8 cellular contexts compared by ENCODE assay signal in the genomic region with DNA sequence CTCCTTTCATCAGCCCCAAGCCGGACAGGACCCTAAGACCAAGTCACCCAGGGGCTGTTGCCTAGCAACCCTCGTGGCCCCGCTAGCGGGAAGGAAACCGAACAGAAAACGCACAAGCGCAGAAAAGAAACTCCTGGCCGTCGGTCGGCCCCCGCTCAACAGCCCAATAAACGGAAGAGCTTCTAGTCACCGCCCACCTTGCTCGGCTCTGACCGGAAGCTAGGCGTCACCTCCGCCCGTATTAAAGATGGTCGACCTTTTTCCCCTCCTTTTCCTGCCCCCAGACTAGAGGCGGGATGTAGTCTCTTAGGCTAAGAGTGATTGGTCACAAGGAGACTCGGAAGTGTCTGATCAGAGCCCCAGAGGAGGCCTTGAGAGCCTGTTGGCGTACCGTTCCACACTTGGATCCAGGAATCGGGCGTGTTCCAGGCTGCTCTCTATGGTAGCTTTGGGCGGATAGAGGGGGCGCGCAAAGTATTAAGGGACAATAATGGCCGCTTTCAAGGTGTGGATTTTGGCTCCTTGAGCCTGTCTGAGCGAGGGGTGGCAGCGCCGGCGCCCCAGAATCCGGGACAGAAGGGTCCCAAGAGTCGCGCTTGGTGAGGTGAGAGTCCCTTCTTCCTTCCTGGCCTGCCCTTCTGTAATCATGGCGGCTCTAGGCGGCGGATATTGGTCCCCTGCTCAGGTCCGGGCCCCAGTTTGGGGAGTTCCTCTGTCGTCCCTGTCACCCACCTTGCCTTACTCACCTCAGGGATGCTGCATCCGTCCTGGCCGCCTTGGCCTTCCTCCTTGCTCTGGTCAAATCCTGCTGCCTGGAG.
A peak's percentile ranks its signal among the peaks of the same experiment; 100 is the strongest.
DNase-seq lines count a peak whose midpoint lies in the region; ATAC-seq, FAIRE-seq and TF ChIP-seq lines count a peak whose summit lies in the region.

A gene (plus strand): TSS at position 400 of the 818 bp plus-strand sequence. CDS start 2,311 bp downstream, outside the sequence.
A gene (minus strand): TSS at position 173 of the 818 bp plus-strand sequence. CDS start 2,871 bp downstream, outside the sequence.

- DNase-seq in AG09319 (ENCODE audit: extremely low read depth, low read depth) (peak; percentile 96), NCI-H446 treated with DMSO at 0.1 percent for 48 hours (lab: John Stamatoyannopoulos, UW) (peak; percentile 92), cerebellar cortex (ENCODE audit: low spot score) (peak; percentile 100)
- DNase-seq in stimulated activated CD4-positive, alpha-beta T cell treated with anti-CD3 and anti-CD28 coated beads, Interleukin-12 subunit alpha, Interleukin-12 subunit beta, amount 100 ng/mL, for 4 hours: peak; percentile 81

- peak; percentile 97 for ATAC-seq in GM19035 (IDR thresholded peaks at IDR 0.05; ENCODE audit: unreplicated experiment)
- ATAC-seq in HG03354 (IDR thresholded peaks at IDR 0.05; ENCODE audit: poor library complexity, severe bottlenecking, unreplicated experiment): peak; percentile 97
- peak; percentile 97 to 98 for ATAC-seq in activated CD4-positive, CD25-positive, alpha-beta regulatory T cell treated with anti-CD3 and anti-CD28 coated beads, Interleukin-2, amount 50 U/mL, for 24 hours

- no peak for TF ChIP-seq CTCF in AG09319 (IDR thresholded peaks at IDR 0.05; ENCODE audit: low read depth, low read length)

- FAIRE-seq in islet of Langerhans (lab: Jason Lieb, UNC): peak; percentile 97

Comparison
In these comparisons a context has a peak if more than half of its experiments do, and no peak if none do; other contexts are left out.
1. Peak in every context shown above with its lines: DNase-seq and ATAC-seq.